ENCODE assay signal across 10 cellular contexts in the genomic region with DNA sequence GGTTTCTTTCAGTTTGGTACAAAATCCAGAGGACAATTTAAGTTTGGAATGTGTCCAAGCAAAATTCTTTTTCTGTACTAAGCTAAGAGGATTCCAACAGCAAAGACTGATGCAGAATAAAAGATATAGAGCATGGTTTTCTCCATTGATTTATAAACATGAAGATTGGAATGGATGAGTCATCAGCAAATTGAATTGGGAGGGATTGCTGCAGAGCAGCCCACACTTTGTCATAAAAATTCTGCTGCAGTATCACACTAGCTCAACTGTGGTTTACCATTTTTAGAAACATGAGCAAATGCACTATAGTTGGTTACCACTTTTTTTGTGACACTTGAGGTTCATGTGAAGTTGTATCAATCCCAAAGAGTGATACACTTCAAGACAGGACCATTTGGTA. TPM values are rescaled to one million over a fixed set of nuclear protein-coding genes. Genes with fewer than 3 reads are reported as not detected.
DNase-seq lines count a peak whose midpoint lies in the region; ATAC-seq and FAIRE-seq lines count a peak whose summit lies in the region.
"Had no signal": no experiment of that assay in that cellular context is flagged by ENCODE, and none has a peak within 500 bp of the region (broad histone marks: within the 10 kb centered on the region; RNA-seq: fewer than 3 reads in every experiment).

No MANE protein-coding gene starts in this region.

- intact Hi-C loops in left cardiac atrium (cut with DNase I) (loop anchor here (10.0 kb wide), 2 partner anchors 185 to 305 kb away; no protein-coding TSS in a partner anchor), Right ventricle myocardium superior (cut with DNase I) (no loop called here)

- ATAC-seq in left cardiac atrium (peak; percentile 18 to 62), Right ventricle myocardium superior (ENCODE audit: poor library complexity) (no peak), GM19328 (IDR thresholded peaks at IDR 0.05; ENCODE audit: unreplicated experiment) (no peak)

- FAIRE-seq in urothelium cell line (lab: Jason Lieb, UNC): no peak

- no peak for DNase-seq in left cardiac atrium
- DNase-seq in Right ventricle myocardium superior: no peak
- DNase-seq in SW480 (ENCODE audit: low spot score): peak; percentile 39
- DNase-seq in fibroblast of the conjunctiva (ENCODE audit: low read depth): peak; percentile 65
- DNase-seq in urothelium cell line (ENCODE audit: low spot score): peak; percentile 62
- DNase-seq in NCI-H2171 (lab: John Stamatoyannopoulos, UW): no peak
- DNase-seq in DMS153 treated with DMSO at 0.1 percent for 48 hours (lab: John Stamatoyannopoulos, UW; ENCODE audit: unreplicated experiment): no peak
- DNase-seq: ACHN, SIG-M5 had no signal

RNA-seq across cellular contexts. Expression of a gene that starts 16.1 kb away (rescaled TPM):
- 10 to 100 TPM; 34.4 to 47.2 TPM for total RNA-seq in left cardiac atrium
- total RNA-seq in Right ventricle myocardium superior: 47.6 TPM

RNA-seq across cellular contexts. Expression of a gene that starts 22.2 kb away (rescaled TPM):
- total RNA-seq in left cardiac atrium (1 to 10 TPM; 3.2 to 3.6 TPM), Right ventricle myocardium superior (3.9 TPM)

RNA-seq across cellular contexts. Expression of a gene that starts 22.6 kb away (rescaled TPM):
- total RNA-seq in left cardiac atrium (10 to 100 TPM; 33.0 to 33.1 TPM), Right ventricle myocardium superior (45.7 TPM)

Comparison
In these comparisons a context has a peak if more than half of its experiments do, and no peak if none do; other contexts are left out.
1. ATAC-seq: peak in left cardiac atrium (2 of 2); none in Right ventricle myocardium superior (single experiment) and GM19328 (single experiment).
2. DNase-seq: peak in SW480 (single experiment), fibroblast of the conjunctiva (single experiment) and urothelium cell line (single experiment); none in left cardiac atrium (single experiment), Right ventricle myocardium superior (single experiment), NCI-H2171 (single experiment) and DMS153 treated with DMSO at 0.1 percent for 48 hours (single experiment).